Comparison of ENCODE assay signal across 38 cellular contexts in genomic region chr2:2599441-2599840, GRCh38.
"Had no signal": no experiment of that assay in that cellular context is flagged by ENCODE, and none has a peak within 500 bp of the region (broad histone marks: within the 10 kb centered on the region; RNA-seq: fewer than 3 reads in every experiment).

No MANE protein-coding gene starts in this region.

- H3K4me3 Mint-ChIP-seq: activated B cell treated with CpG ODN at 0.5 μM for 24 hours; activated CD4-positive, alpha-beta memory T cell treated with anti-CD3 and anti-CD28 coated beads, Interleukin-2, amount 10 ng/mL, durations not matched to agents 7 days and 5 days; activated CD4-positive, alpha-beta T cell treated with anti-CD3 and anti-CD28 coated beads for 36 hours; activated CD4-positive, alpha-beta T cell treated with anti-CD3 and anti-CD28 coated beads, Interleukin-2, amount 10 ng/mL, durations not matched to agents 7 days and 5 days; activated CD8-positive, alpha-beta memory T cell treated with anti-CD3 and anti-CD28 coated beads, Interleukin-2, amount 10 ng/mL, durations not matched to agents 7 days and 5 days; activated CD8-positive, alpha-beta T cell treated with anti-CD3 and anti-CD28 coated beads, Interleukin-2, amount 10 ng/mL, durations not matched to agents 7 days and 5 days; activated naive CD4-positive, alpha-beta T cell treated with anti-CD3 and anti-CD28 coated beads, Interleukin-2, amount 10 ng/mL, durations not matched to agents 7 days and 5 days; activated naive CD4-positive, alpha-beta T cell treated with anti-CD3 and anti-CD28 coated beads, Interleukin-2, amount 50 U/mL, for 24 hours; activated naive CD8-positive, alpha-beta T cell; activated naive CD8-positive, alpha-beta T cell treated with anti-CD3 and anti-CD28 coated beads, Interleukin-2, amount 10 ng/mL, durations not matched to agents 7 days and 5 days; activated naive CD8-positive, alpha-beta T cell treated with anti-CD3 and anti-CD28 coated beads, Interleukin-2, amount 50 U/mL, for 24 hours; activated T-cell treated with anti-CD3 and anti-CD28 coated beads, Interleukin-2, amount 50 U/mL, for 24 hours; brain; central memory CD8-positive, alpha-beta T cell; T-helper 1 cell treated with Interleukin-12 subunit alpha and Interleukin-12 subunit beta and Interleukin-4 antibody, amounts not matched to agents 30 μg/mL and 1 μg/mL, for 36 hours; T-helper 2 cell treated with Interferon-gamma antibody and Interleukin-4, amounts not matched to agents 5 μg/mL and 100 μg/mL, for 36 hours had no signal

- FAIRE-seq: bronchial epithelial cell, TTC549 had no signal

- H3K27me3 ChIP-seq: ascending aorta, cardiac muscle cell had no signal

- H3K27ac Mint-ChIP-seq: activated B cell treated with CpG ODN at 0.5 μM for 24 hours; activated CD4-positive, alpha-beta memory T cell treated with anti-CD3 and anti-CD28 coated beads, Interleukin-2, amount 10 ng/mL, durations not matched to agents 7 days and 5 days; activated CD4-positive, alpha-beta T cell treated with anti-CD3 and anti-CD28 coated beads for 36 hours; activated CD4-positive, alpha-beta T cell treated with anti-CD3 and anti-CD28 coated beads, Interleukin-2, amount 10 ng/mL, durations not matched to agents 7 days and 5 days; activated CD8-positive, alpha-beta memory T cell treated with anti-CD3 and anti-CD28 coated beads, Interleukin-2, amount 10 ng/mL, durations not matched to agents 7 days and 5 days; activated CD8-positive, alpha-beta T cell treated with anti-CD3 and anti-CD28 coated beads, Interleukin-2, amount 10 ng/mL, durations not matched to agents 7 days and 5 days; activated naive CD4-positive, alpha-beta T cell treated with anti-CD3 and anti-CD28 coated beads, Interleukin-2, amount 10 ng/mL, durations not matched to agents 7 days and 5 days; activated naive CD4-positive, alpha-beta T cell treated with anti-CD3 and anti-CD28 coated beads, Interleukin-2, amount 50 U/mL, for 24 hours; activated naive CD8-positive, alpha-beta T cell; activated naive CD8-positive, alpha-beta T cell treated with anti-CD3 and anti-CD28 coated beads, Interleukin-2, amount 10 ng/mL, durations not matched to agents 7 days and 5 days; activated naive CD8-positive, alpha-beta T cell treated with anti-CD3 and anti-CD28 coated beads, Interleukin-2, amount 50 U/mL, for 24 hours; activated T-cell treated with anti-CD3 and anti-CD28 coated beads, Interleukin-2, amount 50 U/mL, for 24 hours; activated T-helper 2 cell treated with anti-CD3 and anti-CD28 coated beads, Interferon-gamma antibody, Interleukin-2, Interleukin-4, amounts not matched to agents 10 μg/mL and 5 μg/mL and 100 μg/mL, durations not matched to agents 14 hours and 24 hours and 36 hours; T-helper 1 cell treated with Interleukin-12 subunit alpha and Interleukin-12 subunit beta and Interleukin-4 antibody, amounts not matched to agents 30 μg/mL and 1 μg/mL, for 36 hours; T-helper 2 cell treated with Interferon-gamma antibody and Interleukin-4, amounts not matched to agents 5 μg/mL and 100 μg/mL, for 36 hours had no signal

- ATAC-seq: activated CD4-positive, alpha-beta T cell treated with anti-CD3 and anti-CD28 coated beads for 36 hours; activated CD8-positive, alpha-beta memory T cell treated with anti-CD3 and anti-CD28 coated beads, Interleukin-2, amount 10 ng/mL, durations not matched to agents 7 days and 5 days; activated CD8-positive, alpha-beta T cell treated with anti-CD3 and anti-CD28 coated beads, Interleukin-2, amount 10 ng/mL, durations not matched to agents 7 days and 5 days; activated naive CD8-positive, alpha-beta T cell treated with anti-CD3 and anti-CD28 coated beads, Interleukin-2, amount 50 U/mL, for 24 hours had no signal

- H3K4me3 ChIP-seq: ascending aorta, cardiac muscle cell had no signal

- H3K9me3 Mint-ChIP-seq: activated B cell treated with CpG ODN at 0.5 μM for 24 hours; activated naive CD4-positive, alpha-beta T cell treated with anti-CD3 and anti-CD28 coated beads, Interleukin-2, amount 10 ng/mL, durations not matched to agents 7 days and 5 days; activated T-helper 2 cell treated with anti-CD3 and anti-CD28 coated beads, Interferon-gamma antibody, Interleukin-2, Interleukin-4, amounts not matched to agents 10 μg/mL and 5 μg/mL and 100 μg/mL, durations not matched to agents 14 hours and 24 hours and 36 hours; central memory CD8-positive, alpha-beta T cell; T-helper 2 cell treated with Interferon-gamma antibody and Interleukin-4, amounts not matched to agents 5 μg/mL and 100 μg/mL, for 36 hours had no signal

- H3K4me1 ChIP-seq: ascending aorta had no signal

- DNase-seq: activated B cell treated with CpG ODN at 0.5 μM for 24 hours; activated CD4-positive, alpha-beta memory T cell treated with anti-CD3 and anti-CD28 coated beads, Interleukin-2, amount 10 ng/mL, durations not matched to agents 7 days and 5 days; activated CD4-positive, alpha-beta T cell treated with anti-CD3 and anti-CD28 coated beads for 1 hour; activated CD4-positive, alpha-beta T cell treated with anti-CD3 and anti-CD28 coated beads for 36 hours; activated CD4-positive, alpha-beta T cell treated with anti-CD3 and anti-CD28 coated beads for 48 hours; activated CD4-positive, alpha-beta T cell treated with anti-CD3 and anti-CD28 coated beads, Interleukin-2, amount 10 ng/mL, durations not matched to agents 7 days and 5 days; activated CD4-positive, alpha-beta T cell treated with anti-CD3 and anti-CD28 coated beads, Interleukin-2, amount 50 U/mL, for 48 hours; activated CD8-positive, alpha-beta memory T cell treated with anti-CD3 and anti-CD28 coated beads for 24 hours; activated CD8-positive, alpha-beta memory T cell treated with anti-CD3 and anti-CD28 coated beads, Interleukin-2, amount 10 ng/mL, durations not matched to agents 7 days and 5 days; activated CD8-positive, alpha-beta memory T cell treated with anti-CD3 and anti-CD28 coated beads, Interleukin-2, amount 50 U/mL, for 48 hours; activated CD8-positive, alpha-beta T cell treated with anti-CD3 and anti-CD28 coated beads, Interleukin-2, amount 10 ng/mL, durations not matched to agents 7 days and 5 days; activated effector memory CD4-positive, alpha-beta T cell treated with Interleukin-2 at 50 U/mL for 16 hours; activated gamma-delta T cell; activated naive CD4-positive, alpha-beta T cell treated with anti-CD3 and anti-CD28 coated beads, Interleukin-2, amount 10 ng/mL, durations not matched to agents 7 days and 5 days; activated naive CD4-positive, alpha-beta T cell treated with Interleukin-2 at 50 U/mL for 16 hours; activated naive CD8-positive, alpha-beta T cell treated with anti-CD3 and anti-CD28 coated beads, Interleukin-2, amount 10 ng/mL, durations not matched to agents 7 days and 5 days; activated naive CD8-positive, alpha-beta T cell treated with anti-CD3 and anti-CD28 coated beads, Interleukin-2, amount 50 U/mL, for 24 hours; activated T-cell treated with anti-CD3 and anti-CD28 coated beads, Interleukin-2, amount 50 U/mL, for 24 hours; activated T-cell treated with anti-CD3 and anti-CD28 coated beads, Interleukin-2, amount 50 U/mL, for 48 hours; amygdala; anterior cingulate cortex; caudate nucleus; SW 1271; T-helper 1 cell; T-helper 2 cell; T-helper 9 cell had no signal

- H3K27me3 Mint-ChIP-seq: activated B cell treated with CpG ODN at 0.5 μM for 24 hours; activated CD4-positive, alpha-beta T cell treated with anti-CD3 and anti-CD28 coated beads, Interleukin-2, amount 10 ng/mL, durations not matched to agents 7 days and 5 days; activated CD8-positive, alpha-beta memory T cell treated with anti-CD3 and anti-CD28 coated beads, Interleukin-2, amount 10 ng/mL, durations not matched to agents 7 days and 5 days; activated naive CD4-positive, alpha-beta T cell treated with anti-CD3 and anti-CD28 coated beads, Interleukin-2, amount 10 ng/mL, durations not matched to agents 7 days and 5 days; central memory CD8-positive, alpha-beta T cell had no signal

- H3K27ac ChIP-seq: ascending aorta, cardiac muscle cell, VCaP had no signal

- H3K36me3 ChIP-seq: ascending aorta, cardiac muscle cell had no signal

- H3K9me3 ChIP-seq: ascending aorta had no signal

- H3K4me1 Mint-ChIP-seq: activated B cell treated with CpG ODN at 0.5 μM for 24 hours; activated CD4-positive, alpha-beta memory T cell treated with anti-CD3 and anti-CD28 coated beads, Interleukin-2, amount 10 ng/mL, durations not matched to agents 7 days and 5 days; activated CD4-positive, alpha-beta T cell treated with anti-CD3 and anti-CD28 coated beads for 36 hours; activated CD4-positive, alpha-beta T cell treated with anti-CD3 and anti-CD28 coated beads, Interleukin-2, amount 10 ng/mL, durations not matched to agents 7 days and 5 days; activated CD8-positive, alpha-beta memory T cell treated with anti-CD3 and anti-CD28 coated beads, Interleukin-2, amount 10 ng/mL, durations not matched to agents 7 days and 5 days; activated naive CD4-positive, alpha-beta T cell treated with anti-CD3 and anti-CD28 coated beads, Interleukin-2, amount 10 ng/mL, durations not matched to agents 7 days and 5 days; activated naive CD4-positive, alpha-beta T cell treated with anti-CD3 and anti-CD28 coated beads, Interleukin-2, amount 50 U/mL, for 24 hours; activated naive CD8-positive, alpha-beta T cell treated with anti-CD3 and anti-CD28 coated beads, Interleukin-2, amount 10 ng/mL, durations not matched to agents 7 days and 5 days; activated naive CD8-positive, alpha-beta T cell treated with anti-CD3 and anti-CD28 coated beads, Interleukin-2, amount 50 U/mL, for 24 hours; central memory CD8-positive, alpha-beta T cell had no signal

- H3K36me3 Mint-ChIP-seq: activated CD8-positive, alpha-beta memory T cell treated with anti-CD3 and anti-CD28 coated beads, Interleukin-2, amount 10 ng/mL, durations not matched to agents 7 days and 5 days; activated naive CD4-positive, alpha-beta T cell treated with anti-CD3 and anti-CD28 coated beads, Interleukin-2, amount 10 ng/mL, durations not matched to agents 7 days and 5 days; activated naive CD8-positive, alpha-beta T cell; activated naive CD8-positive, alpha-beta T cell treated with anti-CD3 and anti-CD28 coated beads, Interleukin-2, amount 10 ng/mL, durations not matched to agents 7 days and 5 days had no signal
